8 cellular contexts compared by ENCODE assay signal in genomic region chr3:97823503-97824004, GRCh38. TPM values are rescaled to one million over a fixed set of nuclear protein-coding genes. Genes with fewer than 3 reads are reported as not detected.
DNase-seq lines count a peak whose midpoint lies in the region; ATAC-seq and TF ChIP-seq lines count a peak whose summit lies in the region.

No MANE protein-coding gene starts in this region.

- H3K4me3 ChIP-seq in mesodermal cell (ENCODE audit: extremely low read depth, insufficient read depth, low read length, poor library complexity, severe bottlenecking) (peak overlapping the region; percentile 77), upper lobe of right lung (peak overlapping the region; percentile 83)

- TF ChIP-seq CTCF in brain (conservative IDR thresholded peaks at IDR 0.05) (no peak), upper lobe of right lung (IDR thresholded peaks at IDR 0.05) (no peak)

- intact Hi-C loops in upper lobe of right lung (cut with DNase I) = no loop called here

- ATAC-seq in upper lobe of right lung (no peak), GM21390 (IDR thresholded peaks at IDR 0.05; ENCODE audit: unreplicated experiment) (no peak)

- peaks cover 2% of the 10 kb centered on the region for H3K36me3 Mint-ChIP-seq in activated naive CD4-positive, alpha-beta T cell treated with anti-CD3 and anti-CD28 coated beads, Interleukin-2, amount 10 ng/mL, durations not matched to agents 7 days and 5 days
- H3K36me3 Mint-ChIP-seq in brain = no peaks in the 10 kb centered on the region

- no peaks in the 10 kb centered on the region for H3K27me3 ChIP-seq in upper lobe of right lung

- no peaks in the 10 kb centered on the region for H3K36me3 ChIP-seq in mesodermal cell (ENCODE audit: control insufficient read depth, insufficient read depth, low read length)
- H3K36me3 ChIP-seq in upper lobe of right lung = no peaks in the 10 kb centered on the region

- WGBS in mesodermal cell (ENCODE audit: insufficient coverage in 2 of 2), 2 experiments = 78 to 88% methylated on average over 5 to 6 of the region's 7 CpGs

- no peaks in the 10 kb centered on the region for H3K9me3 ChIP-seq in mesodermal cell (ENCODE audit: control insufficient read depth, low read length)
- H3K9me3 ChIP-seq in upper lobe of right lung = no peaks in the 10 kb centered on the region

- H3K4me1 Mint-ChIP-seq in activated naive CD4-positive, alpha-beta T cell treated with anti-CD3 and anti-CD28 coated beads, Interleukin-2, amount 10 ng/mL, durations not matched to agents 7 days and 5 days = peaks cover 27% of the 10 kb centered on the region
- peaks cover 44% of the 10 kb centered on the region for H3K4me1 Mint-ChIP-seq in brain

- H3K27ac ChIP-seq in mesodermal cell (ENCODE audit: low read depth, low read length, severe bottlenecking) (no peak overlapping the region), upper lobe of right lung (no peak overlapping the region)

- peaks cover 7% of the 10 kb centered on the region for H3K4me1 ChIP-seq in mesodermal cell (ENCODE audit: control insufficient read depth, insufficient read depth, low read length, poor library complexity, severe bottlenecking)
- H3K4me1 ChIP-seq in upper lobe of right lung = peaks cover 8% of the 10 kb centered on the region

- H3K27me3 Mint-ChIP-seq in activated naive CD4-positive, alpha-beta T cell treated with anti-CD3 and anti-CD28 coated beads, Interleukin-2, amount 10 ng/mL, durations not matched to agents 7 days and 5 days = peaks cover 40% of the 10 kb centered on the region
- peaks cover 36% of the 10 kb centered on the region for H3K27me3 Mint-ChIP-seq in brain

- CTCF ChIA-PET in activated naive CD4-positive, alpha-beta T cell treated with anti-CD3 and anti-CD28 coated beads, Interleukin-2, amount 10 ng/mL, durations not matched to agents 7 days and 5 days (lab: Charles Lee) = interaction anchor here (1.1 to 4.0 kb wide), 2 partner anchors 144 to 200 kb away, joined by 3 to 22 read pairs; no protein-coding TSS in a partner anchor

- peak overlapping the region; percentile 99 for H3K4me3 Mint-ChIP-seq in activated naive CD4-positive, alpha-beta T cell treated with anti-CD3 and anti-CD28 coated beads, Interleukin-2, amount 10 ng/mL, durations not matched to agents 7 days and 5 days
- peak overlapping the region; percentile 94 to 99 (median 98) for H3K4me3 Mint-ChIP-seq in brain

- no peak for DNase-seq in activated naive CD4-positive, alpha-beta T cell treated with anti-CD3 and anti-CD28 coated beads, Interleukin-2, amount 10 ng/mL, durations not matched to agents 7 days and 5 days
- DNase-seq in activated naive CD4-positive, alpha-beta T cell treated with Interleukin-2 at 50 U/mL for 16 hours = no peak
- DNase-seq in upper lobe of right lung = no peak
- DNase-seq in A172 (ENCODE audit: low spot score) = no peak
- no peak for DNase-seq in stimulated activated naive CD4-positive, alpha-beta T cell (lab: John Stamatoyannopoulos, UW)

- no peak overlapping the region for H3K27ac Mint-ChIP-seq in activated naive CD4-positive, alpha-beta T cell treated with anti-CD3 and anti-CD28 coated beads, Interleukin-2, amount 10 ng/mL, durations not matched to agents 7 days and 5 days
- peak overlapping the region in 3 of 5 experiments; percentile 56 to 92 (median 86) for H3K27ac Mint-ChIP-seq in brain

- no peaks in the 10 kb centered on the region for H3K9me3 Mint-ChIP-seq in activated naive CD4-positive, alpha-beta T cell treated with anti-CD3 and anti-CD28 coated beads, Interleukin-2, amount 10 ng/mL, durations not matched to agents 7 days and 5 days
- no peaks in the 10 kb centered on the region for H3K9me3 Mint-ChIP-seq in brain

RNA-seq across cellular contexts. Expression of gene CRYBG3, which starts 1.7 kb away (rescaled TPM):
- polyA plus RNA-seq in brain (ENCODE audit: insufficient read depth, low read depth, low replicate concordance) = 1.1 TPM
- polyA plus RNA-seq in mesodermal cell (2013, experiment 1 of 2) = 3.9 TPM
- polyA plus RNA-seq in mesodermal cell (2013, experiment 2 of 2) = 5.1 TPM
- total RNA-seq in upper lobe of right lung = 25.5 TPM
- total RNA-seq in A172 (2014; rRNA removed; shearing (Covaris generic)) = 9.2 and 11.7 TPM in 2 replicates

RNA-seq across cellular contexts. Expression of gene ARL6, which starts 59.0 kb away (rescaled TPM):
- 3.8 TPM for polyA plus RNA-seq in brain (ENCODE audit: insufficient read depth, low read depth, low replicate concordance)
- polyA plus RNA-seq in mesodermal cell (2013, experiment 1 of 2) = 8.6 TPM
- 7.5 TPM for polyA plus RNA-seq in mesodermal cell (2013, experiment 2 of 2)
- total RNA-seq in upper lobe of right lung = 10.1 TPM
- total RNA-seq in A172 (2014; rRNA removed; shearing (Covaris generic)) = 14.4 and 31.3 TPM in 2 replicates
